In the genomic region with DNA sequence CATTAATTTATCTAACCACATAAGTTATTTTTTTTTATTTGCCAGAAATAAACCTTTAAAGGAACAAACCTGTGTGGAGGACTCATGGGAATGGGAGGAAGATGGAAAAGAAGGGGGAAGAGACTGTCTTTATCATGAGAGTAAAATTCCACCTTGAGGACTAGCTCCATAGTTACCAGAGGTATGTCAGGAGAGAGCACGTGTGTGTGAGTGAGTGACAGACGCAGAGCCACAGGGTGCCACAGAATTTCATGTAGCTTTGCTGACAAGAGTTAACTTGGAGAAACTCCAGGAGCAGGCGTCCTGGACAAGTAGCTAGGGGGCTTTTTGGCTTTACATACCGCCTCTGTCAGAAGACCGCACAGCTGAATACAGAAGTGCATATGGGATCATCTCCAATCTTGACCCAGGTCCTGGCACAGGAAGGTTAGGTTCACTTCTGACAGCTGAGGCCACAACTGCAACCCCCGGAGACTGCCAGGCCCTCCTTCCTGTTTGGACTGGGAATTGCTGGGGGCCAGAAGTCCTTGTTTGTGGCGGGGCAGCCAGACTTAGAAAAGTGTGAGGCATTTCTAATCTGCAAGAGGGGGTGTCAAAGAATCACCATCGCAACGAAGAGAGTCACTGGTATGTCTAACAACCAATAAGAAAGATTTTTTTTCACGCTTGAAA, we compare ENCODE assay signal across 2 cellular contexts.
TF ChIP-seq lines count a peak whose summit lies in the region.

No MANE protein-coding gene starts in this region.

TF ChIP-seq in SK-N-SH, 30 proteins besides CTCF, POLR2A, EP300 and RAD21 (continued from another document):
- TF ChIP-seq, protein P1, sequence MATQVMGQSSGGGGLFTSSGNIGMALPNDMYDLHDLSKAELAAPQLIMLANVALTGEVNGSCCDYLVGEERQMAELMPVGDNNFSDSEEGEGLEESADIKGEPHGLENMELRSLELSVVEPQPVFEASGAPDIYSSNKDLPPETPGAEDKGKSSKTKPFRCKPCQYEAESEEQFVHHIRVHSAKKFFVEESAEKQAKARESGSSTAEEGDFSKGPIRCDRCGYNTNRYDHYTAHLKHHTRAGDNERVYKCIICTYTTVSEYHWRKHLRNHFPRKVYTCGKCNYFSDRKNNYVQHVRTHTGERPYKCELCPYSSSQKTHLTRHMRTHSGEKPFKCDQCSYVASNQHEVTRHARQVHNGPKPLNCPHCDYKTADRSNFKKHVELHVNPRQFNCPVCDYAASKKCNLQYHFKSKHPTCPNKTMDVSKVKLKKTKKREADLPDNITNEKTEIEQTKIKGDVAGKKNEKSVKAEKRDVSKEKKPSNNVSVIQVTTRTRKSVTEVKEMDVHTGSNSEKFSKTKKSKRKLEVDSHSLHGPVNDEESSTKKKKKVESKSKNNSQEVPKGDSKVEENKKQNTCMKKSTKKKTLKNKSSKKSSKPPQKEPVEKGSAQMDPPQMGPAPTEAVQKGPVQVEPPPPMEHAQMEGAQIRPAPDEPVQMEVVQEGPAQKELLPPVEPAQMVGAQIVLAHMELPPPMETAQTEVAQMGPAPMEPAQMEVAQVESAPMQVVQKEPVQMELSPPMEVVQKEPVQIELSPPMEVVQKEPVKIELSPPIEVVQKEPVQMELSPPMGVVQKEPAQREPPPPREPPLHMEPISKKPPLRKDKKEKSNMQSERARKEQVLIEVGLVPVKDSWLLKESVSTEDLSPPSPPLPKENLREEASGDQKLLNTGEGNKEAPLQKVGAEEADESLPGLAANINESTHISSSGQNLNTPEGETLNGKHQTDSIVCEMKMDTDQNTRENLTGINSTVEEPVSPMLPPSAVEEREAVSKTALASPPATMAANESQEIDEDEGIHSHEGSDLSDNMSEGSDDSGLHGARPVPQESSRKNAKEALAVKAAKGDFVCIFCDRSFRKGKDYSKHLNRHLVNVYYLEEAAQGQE (IDR thresholded peaks at IDR 0.05; ENCODE audit: low read depth, low read length), result no peak
- TF ChIP-seq GATA2 (CRISPR knock-in tag; IDR thresholded peaks at IDR 0.05), result no peak
- TF ChIP-seq YY1 (IDR thresholded peaks at IDR 0.05; ENCODE audit: low read depth), result no peak
- no peak for TF ChIP-seq MEF2A (IDR thresholded peaks at IDR 0.05; ENCODE audit: borderline replicate concordance, low read depth)
- no peak for TF ChIP-seq SIN3A (IDR thresholded peaks at IDR 0.05; ENCODE audit: borderline replicate concordance, low read depth, low read length)
- TF ChIP-seq, protein P2, sequence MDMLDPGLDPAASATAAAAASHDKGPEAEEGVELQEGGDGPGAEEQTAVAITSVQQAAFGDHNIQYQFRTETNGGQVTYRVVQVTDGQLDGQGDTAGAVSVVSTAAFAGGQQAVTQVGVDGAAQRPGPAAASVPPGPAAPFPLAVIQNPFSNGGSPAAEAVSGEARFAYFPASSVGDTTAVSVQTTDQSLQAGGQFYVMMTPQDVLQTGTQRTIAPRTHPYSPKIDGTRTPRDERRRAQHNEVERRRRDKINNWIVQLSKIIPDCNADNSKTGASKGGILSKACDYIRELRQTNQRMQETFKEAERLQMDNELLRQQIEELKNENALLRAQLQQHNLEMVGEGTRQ (IDR thresholded peaks at IDR 0.05; ENCODE audit: borderline replicate concordance, low read depth, low read length), result no peak
- no peak for TF ChIP-seq CHD2 (IDR thresholded peaks at IDR 0.05; ENCODE audit: low read length, partially characterized antibody)
- no peak for TF ChIP-seq ELF1 (IDR thresholded peaks at IDR 0.05)
- TF ChIP-seq, protein P3, sequence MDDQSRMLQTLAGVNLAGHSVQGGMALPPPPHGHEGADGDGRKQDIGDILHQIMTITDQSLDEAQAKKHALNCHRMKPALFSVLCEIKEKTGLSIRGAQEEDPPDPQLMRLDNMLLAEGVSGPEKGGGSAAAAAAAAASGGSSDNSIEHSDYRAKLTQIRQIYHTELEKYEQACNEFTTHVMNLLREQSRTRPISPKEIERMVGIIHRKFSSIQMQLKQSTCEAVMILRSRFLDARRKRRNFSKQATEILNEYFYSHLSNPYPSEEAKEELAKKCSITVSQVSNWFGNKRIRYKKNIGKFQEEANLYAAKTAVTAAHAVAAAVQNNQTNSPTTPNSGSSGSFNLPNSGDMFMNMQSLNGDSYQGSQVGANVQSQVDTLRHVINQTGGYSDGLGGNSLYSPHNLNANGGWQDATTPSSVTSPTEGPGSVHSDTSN (IDR thresholded peaks at IDR 0.05), result no peak
- no peak for TF ChIP-seq NFIC (IDR thresholded peaks at IDR 0.05; ENCODE audit: borderline replicate concordance)
- no peak for TF ChIP-seq EZH2phosphoT487 (IDR thresholded peaks at IDR 0.05; ENCODE audit: borderline replicate concordance, low read depth)

TF ChIP-seq in SK-N-SH treated with all-trans-retinoic acid at 6 μM for 48 hours, 23 proteins besides CTCF, POLR2A, EP300 and RAD21:
- TF ChIP-seq, protein P4, sequence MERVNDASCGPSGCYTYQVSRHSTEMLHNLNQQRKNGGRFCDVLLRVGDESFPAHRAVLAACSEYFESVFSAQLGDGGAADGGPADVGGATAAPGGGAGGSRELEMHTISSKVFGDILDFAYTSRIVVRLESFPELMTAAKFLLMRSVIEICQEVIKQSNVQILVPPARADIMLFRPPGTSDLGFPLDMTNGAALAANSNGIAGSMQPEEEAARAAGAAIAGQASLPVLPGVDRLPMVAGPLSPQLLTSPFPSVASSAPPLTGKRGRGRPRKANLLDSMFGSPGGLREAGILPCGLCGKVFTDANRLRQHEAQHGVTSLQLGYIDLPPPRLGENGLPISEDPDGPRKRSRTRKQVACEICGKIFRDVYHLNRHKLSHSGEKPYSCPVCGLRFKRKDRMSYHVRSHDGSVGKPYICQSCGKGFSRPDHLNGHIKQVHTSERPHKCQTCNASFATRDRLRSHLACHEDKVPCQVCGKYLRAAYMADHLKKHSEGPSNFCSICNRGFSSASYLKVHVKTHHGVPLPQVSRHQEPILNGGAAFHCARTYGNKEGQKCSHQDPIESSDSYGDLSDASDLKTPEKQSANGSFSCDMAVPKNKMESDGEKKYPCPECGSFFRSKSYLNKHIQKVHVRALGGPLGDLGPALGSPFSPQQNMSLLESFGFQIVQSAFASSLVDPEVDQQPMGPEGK (CRISPR knock-in tag; IDR thresholded peaks at IDR 0.05; ENCODE audit: borderline replicate concordance), result no peak
- TF ChIP-seq ZNF70 (CRISPR knock-in tag; IDR thresholded peaks at IDR 0.05) (no peak), TOX (CRISPR knock-in tag; IDR thresholded peaks at IDR 0.05; ENCODE audit: borderline replicate concordance) (no peak), CSDC2 (CRISPR knock-in tag; IDR thresholded peaks at IDR 0.05) (no peak), GLIS3 (CRISPR knock-in tag; IDR thresholded peaks at IDR 0.05) (no peak), ZNF8 (CRISPR knock-in tag; IDR thresholded peaks at IDR 0.05) (no peak), TCF4 (CRISPR knock-in tag; IDR thresholded peaks at IDR 0.05; ENCODE audit: borderline replicate concordance) (no peak), BACH2 (CRISPR knock-in tag; IDR thresholded peaks at IDR 0.05; ENCODE audit: borderline replicate concordance) (no peak), ESRRG (CRISPR knock-in tag; IDR thresholded peaks at IDR 0.05) (no peak), ZNF565 (CRISPR knock-in tag; conservative IDR thresholded peaks at IDR 0.05; ENCODE audit: low read depth) (no peak), ARNTL (CRISPR knock-in tag; IDR thresholded peaks at IDR 0.05; ENCODE audit: borderline replicate concordance, low read depth) (no peak), RARB (CRISPR knock-in tag; IDR thresholded peaks at IDR 0.05) (no peak), PPARA (CRISPR knock-in tag; IDR thresholded peaks at IDR 0.05; ENCODE audit: borderline replicate concordance) (no peak), ISL1 (CRISPR knock-in tag; IDR thresholded peaks at IDR 0.05) (no peak), OSR1 (CRISPR knock-in tag; IDR thresholded peaks at IDR 0.05) (no peak), ZFP3 (CRISPR knock-in tag; IDR thresholded peaks at IDR 0.05) (no peak)
- TF ChIP-seq, protein P5, sequence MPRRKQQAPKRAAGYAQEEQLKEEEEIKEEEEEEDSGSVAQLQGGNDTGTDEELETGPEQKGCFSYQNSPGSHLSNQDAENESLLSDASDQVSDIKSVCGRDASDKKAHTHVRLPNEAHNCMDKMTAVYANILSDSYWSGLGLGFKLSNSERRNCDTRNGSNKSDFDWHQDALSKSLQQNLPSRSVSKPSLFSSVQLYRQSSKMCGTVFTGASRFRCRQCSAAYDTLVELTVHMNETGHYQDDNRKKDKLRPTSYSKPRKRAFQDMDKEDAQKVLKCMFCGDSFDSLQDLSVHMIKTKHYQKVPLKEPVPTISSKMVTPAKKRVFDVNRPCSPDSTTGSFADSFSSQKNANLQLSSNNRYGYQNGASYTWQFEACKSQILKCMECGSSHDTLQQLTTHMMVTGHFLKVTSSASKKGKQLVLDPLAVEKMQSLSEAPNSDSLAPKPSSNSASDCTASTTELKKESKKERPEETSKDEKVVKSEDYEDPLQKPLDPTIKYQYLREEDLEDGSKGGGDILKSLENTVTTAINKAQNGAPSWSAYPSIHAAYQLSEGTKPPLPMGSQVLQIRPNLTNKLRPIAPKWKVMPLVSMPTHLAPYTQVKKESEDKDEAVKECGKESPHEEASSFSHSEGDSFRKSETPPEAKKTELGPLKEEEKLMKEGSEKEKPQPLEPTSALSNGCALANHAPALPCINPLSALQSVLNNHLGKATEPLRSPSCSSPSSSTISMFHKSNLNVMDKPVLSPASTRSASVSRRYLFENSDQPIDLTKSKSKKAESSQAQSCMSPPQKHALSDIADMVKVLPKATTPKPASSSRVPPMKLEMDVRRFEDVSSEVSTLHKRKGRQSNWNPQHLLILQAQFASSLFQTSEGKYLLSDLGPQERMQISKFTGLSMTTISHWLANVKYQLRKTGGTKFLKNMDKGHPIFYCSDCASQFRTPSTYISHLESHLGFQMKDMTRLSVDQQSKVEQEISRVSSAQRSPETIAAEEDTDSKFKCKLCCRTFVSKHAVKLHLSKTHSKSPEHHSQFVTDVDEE (CRISPR knock-in tag; IDR thresholded peaks at IDR 0.05), result no peak
- TF ChIP-seq, protein P6, sequence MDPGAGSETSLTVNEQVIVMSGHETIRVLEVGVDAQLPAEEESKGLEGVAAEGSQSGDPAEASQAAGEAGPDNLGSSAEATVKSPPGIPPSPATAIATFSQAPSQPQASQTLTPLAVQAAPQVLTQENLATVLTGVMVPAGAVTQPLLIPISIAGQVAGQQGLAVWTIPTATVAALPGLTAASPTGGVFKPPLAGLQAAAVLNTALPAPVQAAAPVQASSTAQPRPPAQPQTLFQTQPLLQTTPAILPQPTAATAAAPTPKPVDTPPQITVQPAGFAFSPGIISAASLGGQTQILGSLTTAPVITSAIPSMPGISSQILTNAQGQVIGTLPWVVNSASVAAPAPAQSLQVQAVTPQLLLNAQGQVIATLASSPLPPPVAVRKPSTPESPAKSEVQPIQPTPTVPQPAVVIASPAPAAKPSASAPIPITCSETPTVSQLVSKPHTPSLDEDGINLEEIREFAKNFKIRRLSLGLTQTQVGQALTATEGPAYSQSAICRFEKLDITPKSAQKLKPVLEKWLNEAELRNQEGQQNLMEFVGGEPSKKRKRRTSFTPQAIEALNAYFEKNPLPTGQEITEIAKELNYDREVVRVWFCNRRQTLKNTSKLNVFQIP (CRISPR knock-in tag; IDR thresholded peaks at IDR 0.05; ENCODE audit: borderline replicate concordance, low read depth), result no peak
- TF ChIP-seq, protein P7, sequence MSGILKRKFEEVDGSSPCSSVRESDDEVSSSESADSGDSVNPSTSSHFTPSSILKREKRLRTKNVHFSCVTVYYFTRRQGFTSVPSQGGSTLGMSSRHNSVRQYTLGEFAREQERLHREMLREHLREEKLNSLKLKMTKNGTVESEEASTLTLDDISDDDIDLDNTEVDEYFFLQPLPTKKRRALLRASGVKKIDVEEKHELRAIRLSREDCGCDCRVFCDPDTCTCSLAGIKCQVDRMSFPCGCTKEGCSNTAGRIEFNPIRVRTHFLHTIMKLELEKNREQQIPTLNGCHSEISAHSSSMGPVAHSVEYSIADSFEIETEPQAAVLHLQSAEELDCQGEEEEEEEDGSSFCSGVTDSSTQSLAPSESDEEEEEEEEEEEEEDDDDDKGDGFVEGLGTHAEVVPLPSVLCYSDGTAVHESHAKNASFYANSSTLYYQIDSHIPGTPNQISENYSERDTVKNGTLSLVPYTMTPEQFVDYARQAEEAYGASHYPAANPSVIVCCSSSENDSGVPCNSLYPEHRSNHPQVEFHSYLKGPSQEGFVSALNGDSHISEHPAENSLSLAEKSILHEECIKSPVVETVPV (CRISPR knock-in tag; IDR thresholded peaks at IDR 0.05), result no peak
- TF ChIP-seq, protein P8, sequence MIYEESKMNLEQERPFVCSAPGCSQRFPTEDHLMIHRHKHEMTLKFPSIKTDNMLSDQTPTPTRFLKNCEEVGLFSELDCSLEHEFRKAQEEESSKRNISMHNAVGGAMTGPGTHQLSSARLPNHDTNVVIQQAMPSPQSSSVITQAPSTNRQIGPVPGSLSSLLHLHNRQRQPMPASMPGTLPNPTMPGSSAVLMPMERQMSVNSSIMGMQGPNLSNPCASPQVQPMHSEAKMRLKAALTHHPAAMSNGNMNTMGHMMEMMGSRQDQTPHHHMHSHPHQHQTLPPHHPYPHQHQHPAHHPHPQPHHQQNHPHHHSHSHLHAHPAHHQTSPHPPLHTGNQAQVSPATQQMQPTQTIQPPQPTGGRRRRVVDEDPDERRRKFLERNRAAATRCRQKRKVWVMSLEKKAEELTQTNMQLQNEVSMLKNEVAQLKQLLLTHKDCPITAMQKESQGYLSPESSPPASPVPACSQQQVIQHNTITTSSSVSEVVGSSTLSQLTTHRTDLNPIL (CRISPR knock-in tag; IDR thresholded peaks at IDR 0.05; ENCODE audit: low read depth), result no peak
TF ChIP-seq in SK-N-SH treated with all-trans-retinoic acid at 6 μM for 48 hours: peak in this region for 0.
